8 cellular contexts compared by ENCODE assay signal in genomic region chr4:53702334-53703266, GRCh38.
DNase-seq lines count a peak whose midpoint lies in the region; ATAC-seq and TF ChIP-seq lines count a peak whose summit lies in the region.

No MANE protein-coding gene starts in this region.

- H3K27me3 ChIP-seq in right atrium auricular region, result no peaks in the 10 kb centered on the region
- H3K27me3 ChIP-seq in rectal smooth muscle tissue (ENCODE audit: control insufficient read depth, insufficient read depth, low read length), result no peaks in the 10 kb centered on the region

- peak; percentile 79 for ATAC-seq in HG03139 (IDR thresholded peaks at IDR 0.05; ENCODE audit: unreplicated experiment)

- peak overlapping the region; percentile 44 to 55 for H3K27ac ChIP-seq in right atrium auricular region
- peak overlapping the region; percentile 34 for H3K27ac ChIP-seq in rectal smooth muscle tissue (ENCODE audit: low read depth, low read length)

- H3K9me3 ChIP-seq in right atrium auricular region, result no peaks in the 10 kb centered on the region

- TF ChIP-seq POLR2A in GM19193 (IDR thresholded peaks at IDR 0.05; ENCODE audit: extremely low read depth, insufficient read depth, insufficient read length), result peak; percentile 55

- H3K36me3 ChIP-seq in right atrium auricular region (no peaks in the 10 kb centered on the region), rectal smooth muscle tissue (ENCODE audit: control insufficient read depth, insufficient read depth, low read length) (no peaks in the 10 kb centered on the region)

- no peak overlapping the region for H3K9ac ChIP-seq in rectal smooth muscle tissue (ENCODE audit: low read length)

- peak overlapping the region; percentile 11 to 38 for H3K4me3 ChIP-seq in right atrium auricular region
- H3K4me3 ChIP-seq in rectal smooth muscle tissue (ENCODE audit: low read length), result peak overlapping the region; percentile 54

- H3K4me1 ChIP-seq in right atrium auricular region, result peaks cover 0 to 30% of the 10 kb centered on the region in 2 donors
- H3K4me1 ChIP-seq in rectal smooth muscle tissue (ENCODE audit: control insufficient read depth, insufficient read depth, low read length), result peaks cover 6% of the 10 kb centered on the region

- no peak for TF ChIP-seq CTCF in right atrium auricular region (IDR thresholded peaks at IDR 0.05)

- DNase-seq in COLO829 (ENCODE audit: low spot score) (peak; percentile 82), NCI-H2227 treated with DMSO at 0.1 percent for 48 hours (lab: John Stamatoyannopoulos, UW) (peak; percentile 28), amniotic stem cell (lab: John Stamatoyannopoulos, UW) (peak; percentile 40), right atrium auricular region (ENCODE audit: low spot score) (peak; percentile 89), GM19240 (ENCODE audit: insufficient read length, low spot score) (no peak)
